ENCODE assay signal across 1 cellular context in the genomic region with DNA sequence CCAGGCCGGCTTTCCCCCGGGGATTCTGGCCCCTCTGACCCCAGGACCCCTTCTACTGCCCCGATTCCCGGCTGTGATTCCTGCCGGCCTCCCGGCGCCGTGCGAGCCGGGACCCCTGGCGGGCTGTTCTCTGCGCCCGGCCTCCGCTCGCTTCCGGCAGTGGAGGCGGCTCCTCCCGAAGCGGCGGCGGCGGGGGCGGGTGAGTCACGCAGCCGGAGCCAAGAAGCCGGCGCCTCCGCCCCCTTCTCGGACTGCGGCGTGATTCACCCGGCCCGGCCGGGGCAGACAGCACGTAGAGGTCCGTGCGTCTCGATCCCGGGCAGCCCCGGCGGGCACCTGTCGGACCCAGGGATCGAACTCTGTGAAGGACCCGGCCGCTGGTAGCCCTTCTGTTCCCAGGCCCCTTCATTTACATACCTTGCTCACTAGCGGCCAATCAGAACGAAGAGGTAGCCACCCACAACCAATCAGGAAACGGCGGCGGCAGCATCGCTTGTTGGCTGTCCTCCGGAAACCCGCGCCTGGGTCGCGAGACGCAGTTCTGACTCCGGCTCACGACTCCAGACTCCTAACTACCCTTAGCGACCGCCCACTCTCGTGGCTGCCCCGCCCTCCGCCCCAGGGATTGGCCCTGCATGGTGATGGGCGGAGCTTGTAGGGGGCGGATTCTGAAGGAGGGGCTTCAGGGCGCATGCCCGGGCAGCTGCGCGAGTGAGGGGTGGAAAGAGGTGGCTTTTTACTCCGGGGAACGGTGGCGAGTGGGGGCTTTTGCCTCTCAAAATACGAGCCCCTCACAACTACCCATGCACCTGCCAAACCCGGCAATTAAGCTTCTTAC.
TF ChIP-seq lines count a peak whose summit lies in the region.

A gene with protein sequence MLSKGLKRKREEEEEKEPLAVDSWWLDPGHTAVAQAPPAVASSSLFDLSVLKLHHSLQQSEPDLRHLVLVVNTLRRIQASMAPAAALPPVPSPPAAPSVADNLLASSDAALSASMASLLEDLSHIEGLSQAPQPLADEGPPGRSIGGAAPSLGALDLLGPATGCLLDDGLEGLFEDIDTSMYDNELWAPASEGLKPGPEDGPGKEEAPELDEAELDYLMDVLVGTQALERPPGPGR (minus strand): TSS at position 543 of the 838 bp plus-strand sequence. CDS start 2,446 bp downstream, outside the sequence.

TF ChIP-seq in HEK293, 187 proteins besides CTCF, POLR2A, EP300 and RAD21 (continued from another document):
- TF ChIP-seq ZBTB1 (tag by site-specific recombination; IDR thresholded peaks at IDR 0.05), result no peak
- TF ChIP-seq ZNF777 (tag by site-specific recombination; IDR thresholded peaks at IDR 0.05; ENCODE audit: borderline replicate concordance), result peak; percentile 39; the same call in 1 of the 2 replicates
- peak; percentile 93 for TF ChIP-seq SCRT2 (tag by site-specific recombination; IDR thresholded peaks at IDR 0.05)
- no peak for TF ChIP-seq ZNF239 (tag by site-specific recombination; IDR thresholded peaks at IDR 0.05)
- TF ChIP-seq SP7 (tag by site-specific recombination; IDR thresholded peaks at IDR 0.05), result peak; percentile 80
- TF ChIP-seq, protein P1, sequence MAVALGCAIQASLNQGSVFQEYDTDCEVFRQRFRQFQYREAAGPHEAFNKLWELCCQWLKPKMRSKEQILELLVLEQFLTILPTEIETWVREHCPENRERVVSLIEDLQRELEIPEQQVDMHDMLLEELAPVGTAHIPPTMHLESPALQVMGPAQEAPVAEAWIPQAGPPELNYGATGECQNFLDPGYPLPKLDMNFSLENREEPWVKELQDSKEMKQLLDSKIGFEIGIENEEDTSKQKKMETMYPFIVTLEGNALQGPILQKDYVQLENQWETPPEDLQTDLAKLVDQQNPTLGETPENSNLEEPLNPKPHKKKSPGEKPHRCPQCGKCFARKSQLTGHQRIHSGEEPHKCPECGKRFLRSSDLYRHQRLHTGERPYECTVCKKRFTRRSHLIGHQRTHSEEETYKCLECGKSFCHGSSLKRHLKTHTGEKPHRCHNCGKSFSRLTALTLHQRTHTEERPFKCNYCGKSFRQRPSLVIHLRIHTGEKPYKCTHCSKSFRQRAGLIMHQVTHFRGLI (tag by site-specific recombination; IDR thresholded peaks at IDR 0.05), result peak; percentile 49; the same call in 1 of the 2 replicates
- no peak for TF ChIP-seq ZNF132 (tag by site-specific recombination; IDR thresholded peaks at IDR 0.05; ENCODE audit: borderline replicate concordance)
- TF ChIP-seq ZNF645 (tag by site-specific recombination; IDR thresholded peaks at IDR 0.05), result no peak
- peak; percentile 64 for TF ChIP-seq ZNF843 (tag by site-specific recombination; IDR thresholded peaks at IDR 0.05)
- TF ChIP-seq, protein P2, sequence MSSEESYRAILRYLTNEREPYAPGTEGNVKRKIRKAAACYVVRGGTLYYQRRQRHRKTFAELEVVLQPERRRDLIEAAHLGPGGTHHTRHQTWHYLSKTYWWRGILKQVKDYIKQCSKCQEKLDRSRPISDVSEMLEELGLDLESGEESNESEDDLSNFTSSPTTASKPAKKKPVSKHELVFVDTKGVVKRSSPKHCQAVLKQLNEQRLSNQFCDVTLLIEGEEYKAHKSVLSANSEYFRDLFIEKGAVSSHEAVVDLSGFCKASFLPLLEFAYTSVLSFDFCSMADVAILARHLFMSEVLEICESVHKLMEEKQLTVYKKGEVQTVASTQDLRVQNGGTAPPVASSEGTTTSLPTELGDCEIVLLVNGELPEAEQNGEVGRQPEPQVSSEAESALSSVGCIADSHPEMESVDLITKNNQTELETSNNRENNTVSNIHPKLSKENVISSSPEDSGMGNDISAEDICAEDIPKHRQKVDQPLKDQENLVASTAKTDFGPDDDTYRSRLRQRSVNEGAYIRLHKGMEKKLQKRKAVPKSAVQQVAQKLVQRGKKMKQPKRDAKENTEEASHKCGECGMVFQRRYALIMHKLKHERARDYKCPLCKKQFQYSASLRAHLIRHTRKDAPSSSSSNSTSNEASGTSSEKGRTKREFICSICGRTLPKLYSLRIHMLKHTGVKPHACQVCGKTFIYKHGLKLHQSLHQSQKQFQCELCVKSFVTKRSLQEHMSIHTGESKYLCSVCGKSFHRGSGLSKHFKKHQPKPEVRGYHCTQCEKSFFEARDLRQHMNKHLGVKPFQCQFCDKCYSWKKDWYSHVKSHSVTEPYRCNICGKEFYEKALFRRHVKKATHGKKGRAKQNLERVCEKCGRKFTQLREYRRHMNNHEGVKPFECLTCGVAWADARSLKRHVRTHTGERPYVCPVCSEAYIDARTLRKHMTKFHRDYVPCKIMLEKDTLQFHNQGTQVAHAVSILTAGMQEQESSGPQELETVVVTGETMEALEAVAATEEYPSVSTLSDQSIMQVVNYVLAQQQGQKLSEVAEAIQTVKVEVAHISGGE (tag by site-specific recombination; conservative IDR thresholded peaks at IDR 0.05; ENCODE audit: low read depth), result peak; percentile 73
- TF ChIP-seq ZNF121 (tag by site-specific recombination; IDR thresholded peaks at IDR 0.05), result peak; percentile 91; the same call in 1 of the 2 replicates
- TF ChIP-seq, protein P3, sequence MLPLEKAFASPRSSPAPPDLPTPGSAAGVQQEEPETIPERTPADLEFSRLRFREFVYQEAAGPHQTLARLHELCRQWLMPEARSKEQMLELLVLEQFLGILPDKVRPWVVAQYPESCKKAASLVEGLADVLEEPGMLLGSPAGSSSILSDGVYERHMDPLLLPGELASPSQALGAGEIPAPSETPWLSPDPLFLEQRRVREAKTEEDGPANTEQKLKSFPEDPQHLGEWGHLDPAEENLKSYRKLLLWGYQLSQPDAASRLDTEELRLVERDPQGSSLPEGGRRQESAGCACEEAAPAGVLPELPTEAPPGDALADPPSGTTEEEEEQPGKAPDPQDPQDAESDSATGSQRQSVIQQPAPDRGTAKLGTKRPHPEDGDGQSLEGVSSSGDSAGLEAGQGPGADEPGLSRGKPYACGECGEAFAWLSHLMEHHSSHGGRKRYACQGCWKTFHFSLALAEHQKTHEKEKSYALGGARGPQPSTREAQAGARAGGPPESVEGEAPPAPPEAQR (tag by site-specific recombination; IDR thresholded peaks at IDR 0.05), result peak; percentile 42; the same call in 1 of the 2 replicates
- no peak for TF ChIP-seq ZNF488 (tag by site-specific recombination; IDR thresholded peaks at IDR 0.05)
- TF ChIP-seq, protein P4, sequence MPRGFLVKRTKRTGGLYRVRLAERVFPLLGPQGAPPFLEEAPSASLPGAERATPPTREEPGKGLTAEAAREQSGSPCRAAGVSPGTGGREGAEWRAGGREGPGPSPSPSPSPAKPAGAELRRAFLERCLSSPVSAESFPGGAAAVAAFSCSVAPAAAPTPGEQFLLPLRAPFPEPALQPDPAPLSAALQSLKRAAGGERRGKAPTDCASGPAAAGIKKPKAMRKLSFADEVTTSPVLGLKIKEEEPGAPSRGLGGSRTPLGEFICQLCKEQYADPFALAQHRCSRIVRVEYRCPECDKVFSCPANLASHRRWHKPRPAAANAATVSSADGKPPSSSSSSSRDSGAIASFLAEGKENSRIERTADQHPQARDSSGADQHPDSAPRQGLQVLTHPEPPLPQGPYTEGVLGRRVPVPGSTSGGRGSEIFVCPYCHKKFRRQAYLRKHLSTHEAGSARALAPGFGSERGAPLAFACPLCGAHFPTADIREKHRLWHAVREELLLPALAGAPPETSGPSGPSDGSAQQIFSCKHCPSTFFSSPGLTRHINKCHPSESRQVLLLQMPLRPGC (tag by site-specific recombination; IDR thresholded peaks at IDR 0.05), result peak; percentile 64
- TF ChIP-seq ZSCAN30 (tag by site-specific recombination; IDR thresholded peaks at IDR 0.05), result peak; percentile 95
- TF ChIP-seq KLF8 (tag by site-specific recombination; IDR thresholded peaks at IDR 0.05), result peak; percentile 92
TF ChIP-seq in HEK293: peak in this region for 79.
